Comparison of ENCODE assay signal across 12 cellular contexts in the genomic region with DNA sequence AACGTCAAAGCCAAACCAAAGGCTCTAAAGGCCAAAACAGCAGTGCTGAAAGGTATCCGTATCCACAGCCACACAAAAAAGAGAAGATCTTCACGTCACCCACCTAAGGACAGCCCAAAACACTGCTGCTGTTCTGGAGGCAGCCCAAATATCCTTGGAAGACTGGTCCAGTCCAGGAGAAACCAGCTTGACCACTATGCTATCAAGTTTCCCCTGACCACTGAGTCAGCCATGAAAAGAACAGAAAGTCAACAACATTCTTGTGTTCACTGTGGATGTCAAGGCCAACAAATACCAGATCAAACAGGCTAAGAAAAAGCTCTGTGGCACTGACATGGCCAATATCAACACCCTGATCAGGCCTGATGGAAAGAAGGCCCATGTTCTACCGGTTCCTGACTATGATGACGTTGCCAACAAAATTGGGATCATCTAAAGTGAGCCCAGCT. TPM values are rescaled to one million over a fixed set of nuclear protein-coding genes. Genes with fewer than 3 reads are reported as not detected.
A peak's percentile ranks its signal among the peaks of the same experiment; 100 is the strongest.
DNase-seq lines count a peak whose midpoint lies in the region; ATAC-seq and TF ChIP-seq lines count a peak whose summit lies in the region.
"Had no signal": no experiment of that assay in that cellular context is flagged by ENCODE, and none has a peak within 500 bp of the region (broad histone marks: within the 10 kb centered on the region; RNA-seq: fewer than 3 reads in every experiment).

No MANE protein-coding gene starts in this region.

- DNase-seq in SIG-M5 treated with dmso at 0.1 percent for 504 hours (lab: John Stamatoyannopoulos, UW; ENCODE audit: unreplicated experiment), result peak; percentile 64
- DNase-seq in SIG-M5 (lab: John Stamatoyannopoulos, UW), result no peak
- peak; percentile 13 for DNase-seq in hepatocyte (ENCODE audit: low spot score)
- no peak for DNase-seq in NK-92 treated with Interleukin-12 subunit alpha and Interleukin-12 subunit beta, amount 100 ng/mL, for 24 hours (lab: John Stamatoyannopoulos, UW)
- no peak for DNase-seq in nucleus accumbens (lab: John Stamatoyannopoulos, UW)
- DNase-seq: activated effector memory CD4-positive, alpha-beta T cell treated with anti-CD3 and anti-CD28 coated beads, Interleukin-2, amount 50 U/mL, for 16 hours; GM23248; head of caudate nucleus; NCI-H345 had no signal

- peaks cover 6% of the 10 kb centered on the region for H3K4me1 ChIP-seq in hepatocyte (ENCODE audit: insufficient read depth)
- peaks cover 9% of the 10 kb centered on the region for H3K4me1 ChIP-seq in skeletal muscle satellite cell (ENCODE audit: control insufficient read depth, insufficient read depth, low read length)

- peaks cover 92% of the 10 kb centered on the region for H4K20me1 ChIP-seq in hepatocyte (ENCODE audit: insufficient read depth, poor library complexity, severe bottlenecking)

- TF ChIP-seq CTCF in hepatocyte (IDR thresholded peaks at IDR 0.05; ENCODE audit: poor library complexity), result no peak

- H3K9me2 ChIP-seq in hepatocyte (replicated peaks; ENCODE audit: insufficient read depth), result no peaks in the 10 kb centered on the region

- ATAC-seq in activated T-helper 17 cell treated with anti-CD3 and anti-CD28 coated beads, Interleukin-2, amount 50 U/mL, for 72 hours (replicated peaks), result no peak
- no peak for ATAC-seq in HG03378 (IDR thresholded peaks at IDR 0.05; ENCODE audit: unreplicated experiment)

- peaks cover 100% of the 10 kb centered on the region for H3K79me2 ChIP-seq in hepatocyte

- H3K4me2 ChIP-seq in hepatocyte, result no peak overlapping the region
- H3K4me2 ChIP-seq in skeletal muscle satellite cell (ENCODE audit: low read length), result peak overlapping the region; percentile 1

- 80% methylated on average over 5 of the region's 5 CpGs for WGBS in hepatocyte (ENCODE audit: low lambda C conversion rate, missing lambda C conversion rate)

- peak overlapping the region; percentile 22 for H3K27ac ChIP-seq in hepatocyte
- H3K27ac ChIP-seq: GM23248 had no signal

- peak overlapping the region; percentile 75 for H3K27ac Mint-ChIP-seq in activated T-helper 17 cell treated with anti-CD3 and anti-CD28 coated beads, Interleukin-2, amount 50 U/mL, for 72 hours

- H3K9ac ChIP-seq in skeletal muscle satellite cell (ENCODE audit: low read depth, low read length), result peak overlapping the region; percentile 12
- H3K9ac ChIP-seq: GM23248 had no signal

- H2AFZ ChIP-seq in hepatocyte, result no peak overlapping the region
- H2AFZ ChIP-seq: GM23248 had no signal

- H3K9me3 Mint-ChIP-seq in activated T-helper 17 cell treated with anti-CD3 and anti-CD28 coated beads, Interleukin-2, amount 50 U/mL, for 72 hours, result no peaks in the 10 kb centered on the region

- no peaks in the 10 kb centered on the region for H3K27me3 Mint-ChIP-seq in activated T-helper 17 cell treated with anti-CD3 and anti-CD28 coated beads, Interleukin-2, amount 50 U/mL, for 72 hours

- H3K4me3 ChIP-seq in hepatocyte, result no peak overlapping the region
- H3K4me3 ChIP-seq in skeletal muscle satellite cell (ENCODE audit: low read length), result no peak overlapping the region
- H3K4me3 ChIP-seq: GM23248 had no signal

- peak overlapping the region; percentile 12 for H3K4me3 Mint-ChIP-seq in activated T-helper 17 cell treated with anti-CD3 and anti-CD28 coated beads, Interleukin-2, amount 50 U/mL, for 72 hours

- no peaks in the 10 kb centered on the region for H3K27me3 ChIP-seq in hepatocyte
- H3K27me3 ChIP-seq in skeletal muscle satellite cell (ENCODE audit: control insufficient read depth, insufficient read depth, low read length), result no peaks in the 10 kb centered on the region

- no peaks in the 10 kb centered on the region for H3K9me3 ChIP-seq in hepatocyte (ENCODE audit: low read depth)
- no peaks in the 10 kb centered on the region for H3K9me3 ChIP-seq in skeletal muscle satellite cell (replicated peaks; ENCODE audit: low read length)

- H3K4me1 Mint-ChIP-seq in activated T-helper 17 cell treated with anti-CD3 and anti-CD28 coated beads, Interleukin-2, amount 50 U/mL, for 72 hours, result peaks cover 35% of the 10 kb centered on the region

- peaks cover 5% of the 10 kb centered on the region for H3K36me3 Mint-ChIP-seq in activated T-helper 17 cell treated with anti-CD3 and anti-CD28 coated beads, Interleukin-2, amount 50 U/mL, for 72 hours (ENCODE audit: low read depth)

- no peaks in the 10 kb centered on the region for H3K36me3 ChIP-seq in hepatocyte (replicated peaks; ENCODE audit: insufficient read depth, low read depth)
- no peaks in the 10 kb centered on the region for H3K36me3 ChIP-seq in skeletal muscle satellite cell (ENCODE audit: insufficient read depth, low read length)

RNA-seq across cellular contexts. Expression of a gene that starts 32.1 kb away (rescaled TPM):
- 10 to 100 TPM; 42.2 to 61.2 TPM for total RNA-seq in activated T-helper 17 cell treated with anti-CD3 and anti-CD28 coated beads, Interleukin-2, amount 50 U/mL, for 72 hours
- 35.0 and 44.7 TPM in 2 replicates for total RNA-seq in hepatocyte
- polyA plus RNA-seq in hepatocyte, result 29.4 and 45.2 TPM in 2 replicates
- total RNA-seq in skeletal muscle satellite cell (2012; rRNA removed), result 12.5 and 15.7 TPM in 2 replicates

RNA-seq across cellular contexts. Expression of a gene that starts 32.4 kb away (rescaled TPM):
- total RNA-seq in activated T-helper 17 cell treated with anti-CD3 and anti-CD28 coated beads, Interleukin-2, amount 50 U/mL, for 72 hours, result 10 to 100 TPM; 28.9 to 32.9 TPM
- total RNA-seq in hepatocyte, result 32.6 and 40.6 TPM in 2 replicates
- polyA plus RNA-seq in hepatocyte, result 36.3 and 40.6 TPM in 2 replicates
- total RNA-seq in skeletal muscle satellite cell (2012; rRNA removed), result 14.6 and 17.5 TPM in 2 replicates

Comparison
In these comparisons a context has a peak if more than half of its experiments do, and no peak if none do; other contexts are left out.
1. DNase-seq: peak in SIG-M5 treated with dmso at 0.1 percent for 504 hours (single experiment) and hepatocyte (single experiment); none in SIG-M5 (single experiment), NK-92 treated with Interleukin-12 subunit alpha and Interleukin-12 subunit beta, amount 100 ng/mL, for 24 hours (single experiment) and nucleus accumbens (0 of 56).